24 cellular contexts compared by ENCODE assay signal in genomic region chr5:139877129-139877597, GRCh38.
DNase-seq lines count a peak whose midpoint lies in the region; ATAC-seq and TF ChIP-seq lines count a peak whose summit lies in the region.
"Had no signal": no experiment of that assay in that cellular context is flagged by ENCODE, and none has a peak within 500 bp of the region (broad histone marks: within the 10 kb centered on the region; RNA-seq: fewer than 3 reads in every experiment).

No MANE protein-coding gene starts in this region.

- DNase-seq in NCI-H510A treated with DMSO at 0.1 percent for 48 hours (lab: John Stamatoyannopoulos, UW) (peak; percentile 5), NCI-H510A (lab: John Stamatoyannopoulos, UW) (no peak), GM23338 (ENCODE audit: low spot score) (peak; percentile 36), RWPE2 (ENCODE audit: low spot score) (peak; percentile 89), glomerular visceral epithelial cell (ENCODE audit: extremely low spot score) (peak; percentile 25)
- no peak for DNase-seq in activated effector memory CD4-positive, alpha-beta T cell treated with anti-CD3 and anti-CD28 coated beads, Interleukin-2, amount 50 U/mL, for 16 hours
- DNase-seq: amygdala; BE2C; Caco-2; central memory CD4-positive, alpha-beta T cell; left lung; midbrain; NCI-H1092; NCI-H2029; NK-92 treated with Interleukin-12 subunit alpha and Interleukin-12 subunit beta, amount 100 ng/mL, for 24 hours; testis had no signal

- TF ChIP-seq POLR2A in GM18505 (IDR thresholded peaks at IDR 0.05; ENCODE audit: borderline replicate concordance, extremely low read depth, insufficient read depth, insufficient read length) = no peak

- H3K4me1 Mint-ChIP-seq in GM23338 = peaks cover 17% of the 10 kb centered on the region

- no peak overlapping the region for H3K27ac Mint-ChIP-seq in GM23338
- H3K27ac Mint-ChIP-seq: activated T-helper 2 cell treated with anti-CD3 and anti-CD28 coated beads, Interferon-gamma antibody, Interleukin-2, Interleukin-4, amounts not matched to agents 10 μg/mL and 5 μg/mL and 100 μg/mL, durations not matched to agents 14 hours and 24 hours and 36 hours; natural killer cell treated with Interleukin-12 subunit alpha and Interleukin-12 subunit beta and Interleukin-15 and Interleukin-18, amount 100 ng/mL, for 72 hours had no signal

- no peaks in the 10 kb centered on the region for H4K20me1 ChIP-seq in GM23338 (replicated peaks; ENCODE audit: insufficient read depth)

- no peak overlapping the region for H3K27ac ChIP-seq in GM23338 (ENCODE audit: low read depth)
- H3K27ac ChIP-seq in RWPE2 (ENCODE audit: poor library complexity, severe bottlenecking) = peak overlapping the region; percentile 62
- H3K27ac ChIP-seq: gastroesophageal sphincter, left lung, testis had no signal

- H3K27me3 ChIP-seq in GM23338 (ENCODE audit: insufficient read depth) (no peaks in the 10 kb centered on the region), RWPE2 (ENCODE audit: insufficient read depth, poor library complexity, severe bottlenecking) (no peaks in the 10 kb centered on the region)
- H3K27me3 ChIP-seq: BE2C, gastroesophageal sphincter, left lung, testis had no signal

- H3K9me2 ChIP-seq in GM23338 (ENCODE audit: insufficient read depth) = no peaks in the 10 kb centered on the region

- peaks cover 5% of the 10 kb centered on the region; the same call in 1 of the 2 replicates for H3K4me1 ChIP-seq in GM23338 (ENCODE audit: insufficient read depth)
- H3K4me1 ChIP-seq in RWPE2 (ENCODE audit: insufficient read depth, poor library complexity, severe bottlenecking) = peaks cover 16% of the 10 kb centered on the region
- H3K4me1 ChIP-seq: Caco-2, left lung had no signal

- no peaks in the 10 kb centered on the region for H3K36me3 ChIP-seq in GM23338 (ENCODE audit: insufficient read depth)
- H3K36me3 ChIP-seq in RWPE2 (ENCODE audit: low read depth) = no peaks in the 10 kb centered on the region
- H3K36me3 ChIP-seq: BE2C, left lung had no signal

- H3K36me3 Mint-ChIP-seq in GM23338 (ENCODE audit: low read depth) = no peaks in the 10 kb centered on the region
- H3K36me3 Mint-ChIP-seq: natural killer cell treated with Interleukin-12 subunit alpha and Interleukin-12 subunit beta and Interleukin-15 and Interleukin-18, amount 100 ng/mL, for 72 hours had no signal

- no peak for TF ChIP-seq CTCF in GM23338 (conservative IDR thresholded peaks at IDR 0.05; ENCODE audit: low read depth in 2 of 2)
- TF ChIP-seq CTCF in RWPE2 (IDR thresholded peaks at IDR 0.05; ENCODE audit: poor library complexity, severe bottlenecking) = no peak

- peaks cover 8% of the 10 kb centered on the region for H3K27me3 Mint-ChIP-seq in GM23338 (ENCODE audit: insufficient read depth, low read depth, poor library complexity)

- no peaks in the 10 kb centered on the region for H3K79me2 ChIP-seq in GM23338 (replicated peaks; ENCODE audit: insufficient read depth)

- ATAC-seq in GM23338 = no peak
- peak; percentile 95 for ATAC-seq in RWPE2 (ENCODE audit: low read depth)
- ATAC-seq in HG03039 (IDR thresholded peaks at IDR 0.05; ENCODE audit: unreplicated experiment) = no peak
- ATAC-seq in GM18505 (IDR thresholded peaks at IDR 0.05; ENCODE audit: unreplicated experiment) = no peak
- ATAC-seq: activated CD4-positive, CD25-positive, alpha-beta regulatory T cell treated with anti-CD3 and anti-CD28 coated beads, Interleukin-2, amount 50 U/mL, for 24 hours; gastroesophageal sphincter; left lung; natural killer cell treated with Interleukin-12 subunit alpha and Interleukin-12 subunit beta and Interleukin-15 and Interleukin-18, amount 100 ng/mL, for 72 hours; sciatic nerve; SK-N-SH treated with all-trans-retinoic acid at 6 μM for 48 hours had no signal

- H3K4me2 ChIP-seq in GM23338 = no peak overlapping the region

- H3K9me3 Mint-ChIP-seq in GM23338 = peaks cover 3% of the 10 kb centered on the region; the same call in 1 of the 3 replicates
- H3K9me3 Mint-ChIP-seq: activated T-helper 2 cell treated with anti-CD3 and anti-CD28 coated beads, Interferon-gamma antibody, Interleukin-2, Interleukin-4, amounts not matched to agents 10 μg/mL and 5 μg/mL and 100 μg/mL, durations not matched to agents 14 hours and 24 hours and 36 hours; natural killer cell treated with Interleukin-12 subunit alpha and Interleukin-12 subunit beta and Interleukin-15 and Interleukin-18, amount 100 ng/mL, for 72 hours had no signal

- no peaks in the 10 kb centered on the region for H3F3A ChIP-seq in GM23338 (replicated peaks; ENCODE audit: low read depth)

- H3K4me3 ChIP-seq in GM23338 (no peak overlapping the region), RWPE2 (ENCODE audit: severe bottlenecking) (no peak overlapping the region)
- H3K4me3 ChIP-seq: gastroesophageal sphincter, left lung, testis had no signal

- H3K9me3 ChIP-seq in RWPE2 (ENCODE audit: severe bottlenecking) = no peaks in the 10 kb centered on the region
- H3K9me3 ChIP-seq: BE2C, Caco-2, gastroesophageal sphincter, left lung, testis had no signal

- H3K4me3 Mint-ChIP-seq in GM23338 = no peak overlapping the region
- H3K4me3 Mint-ChIP-seq: natural killer cell treated with Interleukin-12 subunit alpha and Interleukin-12 subunit beta and Interleukin-15 and Interleukin-18, amount 100 ng/mL, for 72 hours had no signal

- H2AFZ ChIP-seq in GM23338 = no peak overlapping the region

TF ChIP-seq in GM23338, 12 proteins besides CTCF, POLR2A, EP300 and RAD21 (continues in another document):
- no peak for TF ChIP-seq POLR2AphosphoS5 (IDR thresholded peaks at IDR 0.05; ENCODE audit: low read depth)
- TF ChIP-seq CREB1 (CRISPR knock-in tag; IDR thresholded peaks at IDR 0.05; ENCODE audit: low read depth) = no peak
- TF ChIP-seq STAT1 (IDR thresholded peaks at IDR 0.05; ENCODE audit: unreplicated experiment) = no peak
- no peak for TF ChIP-seq ZNF331 (CRISPR knock-in tag; IDR thresholded peaks at IDR 0.05; ENCODE audit: low read depth)
- no peak for TF ChIP-seq NANOG (IDR thresholded peaks at IDR 0.05; ENCODE audit: borderline replicate concordance)
- TF ChIP-seq REST (IDR thresholded peaks at IDR 0.05; ENCODE audit: unreplicated experiment) = no peak
- no peak for TF ChIP-seq ZNF114 (CRISPR knock-in tag; IDR thresholded peaks at IDR 0.05)
- TF ChIP-seq JUNB (IDR thresholded peaks at IDR 0.05; ENCODE audit: unreplicated experiment) = no peak
- TF ChIP-seq ETS1 (IDR thresholded peaks at IDR 0.05) = no peak
- no peak for TF ChIP-seq EZH2phosphoT487 (IDR thresholded peaks at IDR 0.05; ENCODE audit: unreplicated experiment)
- TF ChIP-seq EZH2 (IDR thresholded peaks at IDR 0.05; ENCODE audit: low read depth, unreplicated experiment) = no peak

Comparison
In these comparisons a context has a peak if more than half of its experiments do, and no peak if none do; other contexts are left out.
1. DNase-seq: peak in NCI-H510A treated with DMSO at 0.1 percent for 48 hours (single experiment), GM23338 (single experiment), RWPE2 (single experiment) and glomerular visceral epithelial cell (single experiment); none in NCI-H510A (single experiment) and activated effector memory CD4-positive, alpha-beta T cell treated with anti-CD3 and anti-CD28 coated beads, Interleukin-2, amount 50 U/mL, for 16 hours (single experiment).